Comparison of ENCODE assay signal across 8 cellular contexts in the genomic region with DNA sequence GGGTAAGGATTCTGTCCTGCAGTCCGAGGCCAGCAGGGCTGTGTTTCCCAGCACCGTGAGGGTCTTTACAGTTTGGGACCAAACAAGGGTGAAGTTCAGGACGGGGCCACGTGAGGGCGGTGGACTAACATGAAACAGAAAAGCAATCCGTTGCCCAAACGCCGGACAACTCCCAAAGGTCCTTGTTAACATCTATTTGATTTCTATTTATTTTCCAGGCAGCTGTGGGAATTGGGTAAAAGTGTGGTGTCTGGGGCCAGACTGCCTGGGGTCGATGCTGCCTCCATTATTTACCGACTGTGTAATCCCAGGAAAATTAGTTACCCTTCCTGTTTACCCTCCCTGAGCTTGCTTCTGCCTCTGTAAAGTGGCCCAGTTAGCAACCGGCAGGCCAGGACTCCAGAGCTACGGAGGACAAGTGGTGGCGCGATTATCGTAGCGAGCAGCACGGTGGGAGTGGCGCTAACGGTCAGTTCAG.
DNase-seq lines count a peak whose midpoint lies in the region; ATAC-seq and FAIRE-seq lines count a peak whose summit lies in the region.

No MANE protein-coding gene starts in this region.

- peaks cover 3% of the 10 kb centered on the region for H3K4me1 Mint-ChIP-seq in T-helper 17 cell

- H3K27ac Mint-ChIP-seq in T-helper 17 cell = no peak overlapping the region

- peaks cover 2% of the 10 kb centered on the region for H3K36me3 Mint-ChIP-seq in T-helper 17 cell (ENCODE audit: low read depth)

- no peak for FAIRE-seq in urothelium cell line (lab: Jason Lieb, UNC)

- peaks cover 50% of the 10 kb centered on the region for H3K27me3 Mint-ChIP-seq in T-helper 17 cell

- DNase-seq in ELR (ENCODE audit: low read depth) = peak; percentile 86
- DNase-seq in NOMO-1 treated with DMSO at 0.1 percent for 48 hours (lab: John Stamatoyannopoulos, UW; ENCODE audit: unreplicated experiment) = peak; percentile 31
- peak; percentile 8 for DNase-seq in activated T-helper 9 cell treated with anti-CD3 and anti-CD28 coated beads, Interleukin-2, amount 50 U/mL, for 16 hours (ENCODE audit: low read depth)
- DNase-seq in glomerular endothelial cell (ENCODE audit: extremely low read depth, low read depth, low spot score) = peak; percentile 66
- peak in 45 of 56 donors; percentile 2 to 82 (median 30) for DNase-seq in nucleus accumbens (lab: John Stamatoyannopoulos, UW)
- peak; percentile 77 for DNase-seq in urothelium cell line (ENCODE audit: low spot score)
- no peak for DNase-seq in T-helper 17 cell

- H3K4me3 Mint-ChIP-seq in T-helper 17 cell = no peak overlapping the region

- H3K9me3 ChIP-seq in T-helper 17 cell (ENCODE audit: control insufficient read depth, low read length, poor library complexity, severe bottlenecking) = no peaks in the 10 kb centered on the region

- ATAC-seq in HG03442 (IDR thresholded peaks at IDR 0.05; ENCODE audit: unreplicated experiment) (peak; percentile 57), T-helper 17 cell (no peak)

Comparison
In these comparisons a context has a peak if more than half of its experiments do, and no peak if none do; other contexts are left out.
1. DNase-seq: peak in ELR (single experiment), NOMO-1 treated with DMSO at 0.1 percent for 48 hours (single experiment), activated T-helper 9 cell treated with anti-CD3 and anti-CD28 coated beads, Interleukin-2, amount 50 U/mL, for 16 hours (single experiment), glomerular endothelial cell (single experiment), nucleus accumbens (45 of 56) and urothelium cell line (single experiment); none in T-helper 17 cell (0 of 3).